8 cellular contexts compared by ENCODE assay signal in genomic region chr17:76671123-76671911, GRCh38. TPM values are rescaled to one million over a fixed set of nuclear protein-coding genes. Genes with fewer than 3 reads are reported as not detected.
DNase-seq lines count a peak whose midpoint lies in the region; ATAC-seq and TF ChIP-seq lines count a peak whose summit lies in the region.

No MANE protein-coding gene starts in this region.

- TSS peak; percentile 57 for BruUV-seq in PC-3 (replicated peaks; lab: Mats Ljungman, UMichigan)

- H3K27ac Mint-ChIP-seq in activated T-cell treated with anti-CD3 and anti-CD28 coated beads, Interleukin-2, amount 50 U/mL, for 24 hours: peak overlapping the region; percentile 95

- peaks cover 14% of the 10 kb centered on the region for H3K4me1 ChIP-seq in PC-3 (ENCODE audit: insufficient read depth, low read length)

- no peaks in the 10 kb centered on the region for H3K9me2 ChIP-seq in PC-3 (replicated peaks; ENCODE audit: low read length)

- peak overlapping the region; percentile 85 for H3K4me2 ChIP-seq in PC-3 (ENCODE audit: low read length)

- peak overlapping the region; percentile 86 for H3K4me3 Mint-ChIP-seq in activated T-cell treated with anti-CD3 and anti-CD28 coated beads, Interleukin-2, amount 50 U/mL, for 24 hours

- ATAC-seq in GM21717 (IDR thresholded peaks at IDR 0.05; ENCODE audit: unreplicated experiment): peak; percentile 94
- ATAC-seq in PC-3: peak; percentile 99

- no peaks in the 10 kb centered on the region for H3K9me3 ChIP-seq in PC-3 (ENCODE audit: low read length)

- H3K36me3 Mint-ChIP-seq in activated T-cell treated with anti-CD3 and anti-CD28 coated beads, Interleukin-2, amount 50 U/mL, for 24 hours (ENCODE audit: low read depth): peaks cover 3% of the 10 kb centered on the region

- peak overlapping the region; percentile 77 for H3K9ac ChIP-seq in PC-3 (ENCODE audit: low read length)

- H3K79me2 ChIP-seq in PC-3 (ENCODE audit: low read length): no peaks in the 10 kb centered on the region

- no peak overlapping the region for H3K27ac ChIP-seq in PC-3 (ENCODE audit: low read length)

- CTCF ChIA-PET in PC-3 (lab: Charles Lee): interaction anchor here (0.6 to 1.4 kb wide), 3 partner anchors 10 to 263 kb away, joined by 3 to 12 read pairs (median 4); no protein-coding TSS in a partner anchor

- H3K36me3 ChIP-seq in PC-3 (ENCODE audit: low read depth, low read length): no peaks in the 10 kb centered on the region

- H2AFZ ChIP-seq in PC-3 (ENCODE audit: low read length): peak overlapping the region; percentile 93

- no peaks in the 10 kb centered on the region for H3K27me3 ChIP-seq in PC-3 (ENCODE audit: low read length)

- peak; percentile 99 for DNase-seq in DMS153 treated with DMSO at 0.1 percent for 48 hours (lab: John Stamatoyannopoulos, UW; ENCODE audit: unreplicated experiment)
- peak; percentile 100 for DNase-seq in Jurkat, Clone E6-1 (ENCODE audit: low read depth, low spot score)
- DNase-seq in PC-3: peak; percentile 100
- peak; percentile 99 for DNase-seq in activated T-cell treated with anti-CD3 and anti-CD28 coated beads, Interleukin-2, amount 50 U/mL, for 24 hours
- DNase-seq in erythroblast (lab: John Stamatoyannopoulos, UW): peak; percentile 100
- peak; percentile 100 for DNase-seq in mucosa of gallbladder (ENCODE audit: low spot score)
- peak; percentile 99 for DNase-seq in stimulated activated CD8-positive, alpha-beta memory T cell treated with anti-CD3 and anti-CD28 coated beads, Interleukin-4, amount 100 ng/mL, for 24 hours (ENCODE audit: low read depth)

- intact Hi-C loops in PC-3 (cut with micrococcal nuclease): loop anchor here (5.0 kb wide), 3 partner anchors 41 to 114 kb away; partner anchors contain the start of gene MXRA7

- H3F3A ChIP-seq in PC-3 (ENCODE audit: low read length, unreplicated experiment): no peaks in the 10 kb centered on the region

- no peaks in the 10 kb centered on the region for H3K27me3 Mint-ChIP-seq in activated T-cell treated with anti-CD3 and anti-CD28 coated beads, Interleukin-2, amount 50 U/mL, for 24 hours

- TF ChIP-seq POLR2A in erythroblast (IDR thresholded peaks at IDR 0.05; ENCODE audit: low read length): no peak

- peak overlapping the region; percentile 65 for H3K4me3 ChIP-seq in Jurkat, Clone E6-1 (ENCODE audit: low read length)
- peak overlapping the region; percentile 72 for H3K4me3 ChIP-seq in PC-3 (ENCODE audit: low read length)

- H3K9me3 Mint-ChIP-seq in activated T-cell treated with anti-CD3 and anti-CD28 coated beads, Interleukin-2, amount 50 U/mL, for 24 hours: no peaks in the 10 kb centered on the region

- H4K20me1 ChIP-seq in PC-3 (ENCODE audit: low read length): no peaks in the 10 kb centered on the region

- no peak for TF ChIP-seq CTCF in PC-3 (conservative IDR thresholded peaks at IDR 0.05; ENCODE audit: low read depth, low read length)

- peaks cover 36% of the 10 kb centered on the region for H3K4me1 Mint-ChIP-seq in activated T-cell treated with anti-CD3 and anti-CD28 coated beads, Interleukin-2, amount 50 U/mL, for 24 hours (ENCODE audit: low read depth)

- POLR2A ChIA-PET in PC-3 (lab: Charles Lee; ENCODE audit: unreplicated experiment): interaction anchor here (0.6 kb wide), 1 partner anchor 17 kb away, joined by 3 read pairs; no protein-coding TSS in a partner anchor

RNA-seq across cellular contexts. Expression of gene ST6GALNAC1, which starts 27.8 kb away (rescaled TPM):
- 1.2 TPM for polyA plus RNA-seq in Jurkat, Clone E6-1 (2012; ENCODE audit: insufficient read depth, insufficient read length)
- total RNA-seq in PC-3 (2014; rRNA removed) (2.6 and 4.1 TPM in 2 replicates), mucosa of gallbladder (61.0 TPM)

RNA-seq across cellular contexts. Expression of gene MXRA7, which starts 39.4 kb away (rescaled TPM):
- 26.3 TPM for polyA plus RNA-seq in Jurkat, Clone E6-1 (2012; ENCODE audit: insufficient read depth, insufficient read length)
- total RNA-seq in PC-3 (2014; rRNA removed) (98.3 and 148 TPM in 2 replicates), mucosa of gallbladder (217 TPM)

RNA-seq across cellular contexts. Expression of gene JMJD6, which starts 55.1 kb away (rescaled TPM):
- polyA plus RNA-seq in Jurkat, Clone E6-1 (2012; ENCODE audit: insufficient read depth, insufficient read length): 31.4 TPM
- total RNA-seq in PC-3 (2014; rRNA removed): 39.0 and 49.8 TPM in 2 replicates
- 34.4 TPM for total RNA-seq in mucosa of gallbladder

RNA-seq across cellular contexts. Expression of gene METTL23, which starts 55.3 kb away (rescaled TPM):
- 46.9 TPM for polyA plus RNA-seq in Jurkat, Clone E6-1 (2012; ENCODE audit: insufficient read depth, insufficient read length)
- total RNA-seq in PC-3 (2014; rRNA removed) (48.1 and 58.7 TPM in 2 replicates), mucosa of gallbladder (35.0 TPM)

Comparison
In these comparisons a context has a peak if more than half of its experiments do, and no peak if none do; other contexts are left out.
1. RNA of gene ST6GALNAC1, which starts 27.8 kb away (total RNA-seq): 61.0 TPM in mucosa of gallbladder (single experiment); 2.6 to 4.1 TPM in PC-3; every median in the first group is over 10 times any median in the second.
2. Peak in every context shown above with its lines, with median percentiles within 50 percentile points of each other: DNase-seq.